9 cellular contexts compared by ENCODE assay signal in the genomic region with DNA sequence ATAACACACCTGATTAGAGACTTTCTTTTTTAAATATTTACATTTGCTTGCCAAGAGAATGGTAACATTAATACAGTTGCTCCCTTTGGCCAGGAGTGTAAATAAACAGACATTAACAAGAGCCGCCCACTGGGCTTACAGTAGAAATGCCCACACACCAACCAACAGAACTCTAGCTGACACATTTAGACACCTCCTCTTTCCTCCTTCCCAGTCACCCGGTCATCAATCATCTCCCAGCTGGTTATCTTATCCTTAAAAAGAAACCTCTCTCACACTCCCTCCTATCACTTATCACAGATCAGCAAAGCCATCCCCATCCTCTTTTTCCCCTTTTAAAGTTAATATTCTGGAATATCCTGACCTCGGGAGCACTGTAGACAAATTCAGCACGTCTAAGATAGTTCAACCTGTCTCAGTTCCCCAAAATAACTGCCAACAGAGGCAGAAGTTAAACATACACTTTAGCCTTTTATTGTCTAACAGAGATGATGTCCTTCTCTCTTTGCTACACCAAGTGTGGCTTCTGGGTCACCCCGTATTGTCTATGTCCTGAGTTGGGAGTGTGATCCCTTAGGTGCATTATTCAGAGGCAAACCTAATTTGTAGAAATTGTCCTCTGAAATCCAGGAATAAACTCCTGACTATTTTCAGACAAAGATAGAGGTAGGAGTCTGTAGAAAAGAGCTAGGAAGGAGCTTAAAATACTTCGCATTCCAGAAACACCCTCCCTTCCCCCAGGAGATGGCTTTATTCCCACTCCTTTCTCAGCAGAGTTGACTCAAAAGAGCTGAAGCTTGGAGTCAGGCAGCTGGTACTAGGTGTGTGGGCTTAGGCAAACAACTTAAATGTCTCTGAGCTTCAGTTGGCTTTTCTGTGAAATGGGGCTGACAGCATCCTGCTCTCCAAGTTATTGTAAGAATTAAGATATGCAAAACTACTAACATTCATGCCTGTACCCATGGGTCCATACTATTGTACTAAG. TPM values are rescaled to one million over a fixed set of nuclear protein-coding genes. Genes with fewer than 3 reads are reported as not detected.
A peak's percentile ranks its signal among the peaks of the same experiment; 100 is the strongest.
DNase-seq lines count a peak whose midpoint lies in the region; ATAC-seq and TF ChIP-seq lines count a peak whose summit lies in the region.
"Had no signal": no experiment of that assay in that cellular context is flagged by ENCODE, and none has a peak within 500 bp of the region (broad histone marks: within the 10 kb centered on the region; RNA-seq: fewer than 3 reads in every experiment).

No MANE protein-coding gene starts in this region.

- peak overlapping the region; percentile 44 for H3K27ac Mint-ChIP-seq in stimulated activated memory B cell treated with anti-CD40 and anti-IgM and Interleukin-4, amounts not matched to agents 10 μg/mL and 1 μg/mL and 100 μg/mL, for 72 hours
- H3K27ac Mint-ChIP-seq: activated B cell treated with CpG ODN at 0.5 μM for 24 hours had no signal

- H3K4me3 ChIP-seq in heart right ventricle (no peak overlapping the region), PC-9 (no peak overlapping the region), aorta (ENCODE audit: low read length in 2 of 2) (no peak overlapping the region)

- intact Hi-C loops in Right ventricle myocardium inferior (cut with DNase I) = no loop called here
- intact Hi-C loops in heart right ventricle (cut with DNase I) = loop anchor here in 3 of 10 donors (5.0 to 10.0 kb wide), 2 partner anchors 46 to 48 kb away; no protein-coding TSS in a partner anchor
- intact Hi-C loops in PC-9 (cut with micrococcal nuclease; ENCODE audit: unreplicated experiment) = loop anchor here (1.0 to 10.0 kb wide), 3 partner anchors 9 to 298 kb away; no protein-coding TSS in a partner anchor
- intact Hi-C loops in aorta (cut with DNase I) = no loop called here

- H3K36me3 ChIP-seq in heart right ventricle (no peaks in the 10 kb centered on the region), PC-9 (ENCODE audit: low read depth) (no peaks in the 10 kb centered on the region), aorta (ENCODE audit: control insufficient read depth in 1 of 2, insufficient read depth in 2 of 2, low read length in 1 of 2) (no peaks in the 10 kb centered on the region)

- POLR2A ChIA-PET in PC-9 (lab: Charles Lee; ENCODE audit: unreplicated experiment) = interaction anchor here (0.5 to 1.1 kb wide), 9 partner anchors 9 to 639 kb away, joined by 3 to 15 read pairs (median 4); a partner anchor contains a TSS

- WGBS in heart right ventricle, 2 donors = 16 to 19% methylated on average over 6 of the region's 6 CpGs
- 29% methylated on average over 6 of the region's 6 CpGs for WGBS in aorta, 2 donors

- DNase-seq in Right ventricle myocardium inferior (ENCODE audit: missing footprints) (no peak), heart right ventricle (no peak), PC-9 (peak; percentile 63 to 78), fibroblast of the conjunctiva (ENCODE audit: low read depth) (peak; percentile 17), aorta (no peak), activated gamma-delta T cell treated with Interleukin-2 at 50 U/mL for 16 hours (no peak)
- DNase-seq: activated B cell treated with CpG ODN at 0.5 μM for 24 hours had no signal

- H3K27ac ChIP-seq in heart right ventricle = no peak overlapping the region
- 0 out of 2 replicates have a peak overlapping the region, but pooled peaks have one; percentile 41 for H3K27ac ChIP-seq in PC-9
- no peak overlapping the region for H3K27ac ChIP-seq in aorta (ENCODE audit: low read depth in 1 of 2, low read length in 2 of 2)

- H3K9me2 ChIP-seq in PC-9 (ENCODE audit: insufficient read depth) = no peaks in the 10 kb centered on the region

- peaks cover 0 to 46% (median 8%) of the 10 kb centered on the region in 9 donors for H3K4me1 ChIP-seq in heart right ventricle
- H3K4me1 ChIP-seq in PC-9 (replicated peaks; ENCODE audit: insufficient read depth) = peaks cover 22% of the 10 kb centered on the region
- peaks cover 0 to 6% of the 10 kb centered on the region in 2 donors for H3K4me1 ChIP-seq in aorta (ENCODE audit: control insufficient read depth in 1 of 2, insufficient read depth in 2 of 2, low read length in 2 of 2)

- no peaks in the 10 kb centered on the region for H3K27me3 Mint-ChIP-seq in stimulated activated memory B cell treated with anti-CD40 and anti-IgM and Interleukin-4, amounts not matched to agents 10 μg/mL and 1 μg/mL and 100 μg/mL, for 72 hours

- ATAC-seq in Right ventricle myocardium inferior = peak; percentile 20
- ATAC-seq in heart right ventricle = no peak
- ATAC-seq in stimulated activated memory B cell treated with anti-CD40 and anti-IgM and Interleukin-4, amounts not matched to agents 10 μg/mL and 1 μg/mL and 100 μg/mL, for 72 hours = peak; percentile 70
- ATAC-seq in GM18498 (IDR thresholded peaks at IDR 0.05; ENCODE audit: unreplicated experiment) = no peak
- no peak for ATAC-seq in aorta (ENCODE audit: low FRiP score)

- no peaks in the 10 kb centered on the region for H4K20me1 ChIP-seq in PC-9 (ENCODE audit: insufficient read depth)

- H3K4me3 Mint-ChIP-seq in stimulated activated memory B cell treated with anti-CD40 and anti-IgM and Interleukin-4, amounts not matched to agents 10 μg/mL and 1 μg/mL and 100 μg/mL, for 72 hours = peak overlapping the region; percentile 49
- H3K4me3 Mint-ChIP-seq: activated B cell treated with CpG ODN at 0.5 μM for 24 hours had no signal

- H3K27me3 ChIP-seq in heart right ventricle = peaks cover 0 to 40% (median 7%) of the 10 kb centered on the region in 7 donors
- peaks cover 6% of the 10 kb centered on the region; the same call in 1 of the 2 replicates for H3K27me3 ChIP-seq in PC-9 (ENCODE audit: insufficient read depth, low read depth)
- no peaks in the 10 kb centered on the region for H3K27me3 ChIP-seq in aorta (ENCODE audit: control insufficient read depth in 1 of 2, insufficient read depth in 2 of 2, low read length in 1 of 2)

- H3K36me3 Mint-ChIP-seq in stimulated activated memory B cell treated with anti-CD40 and anti-IgM and Interleukin-4, amounts not matched to agents 10 μg/mL and 1 μg/mL and 100 μg/mL, for 72 hours = no peaks in the 10 kb centered on the region

- H3K4me2 ChIP-seq in PC-9 = peak overlapping the region; percentile 34

- BruUV-seq in PC-9 (replicated peaks; lab: Mats Ljungman, UMichigan) = no TSS peak

- no peaks in the 10 kb centered on the region for H3K79me2 ChIP-seq in PC-9 (ENCODE audit: low read depth)

- H2AFZ ChIP-seq in PC-9 = no peak overlapping the region

- H3K9me3 Mint-ChIP-seq in stimulated activated memory B cell treated with anti-CD40 and anti-IgM and Interleukin-4, amounts not matched to agents 10 μg/mL and 1 μg/mL and 100 μg/mL, for 72 hours = no peaks in the 10 kb centered on the region
- H3K9me3 Mint-ChIP-seq: activated B cell treated with CpG ODN at 0.5 μM for 24 hours had no signal

- peaks cover 15% of the 10 kb centered on the region for H3K4me1 Mint-ChIP-seq in stimulated activated memory B cell treated with anti-CD40 and anti-IgM and Interleukin-4, amounts not matched to agents 10 μg/mL and 1 μg/mL and 100 μg/mL, for 72 hours

- CTCF ChIA-PET in PC-9 (lab: Charles Lee) = interaction anchor here (0.6 to 1.1 kb wide), 4 partner anchors 9 to 93 kb away, joined by 3 to 12 read pairs (median 4); a partner anchor contains a TSS

- TF ChIP-seq CTCF in heart right ventricle (IDR thresholded peaks at IDR 0.05) (no peak), PC-9 (conservative IDR thresholded peaks at IDR 0.05) (no peak)

- no peaks in the 10 kb centered on the region for H3K9me3 ChIP-seq in heart right ventricle
- no peaks in the 10 kb centered on the region for H3K9me3 ChIP-seq in PC-9 (ENCODE audit: insufficient read depth, low read depth)
- H3K9me3 ChIP-seq in aorta (ENCODE audit: control insufficient read depth, low read length) = no peaks in the 10 kb centered on the region

- peaks cover 14% of the 10 kb centered on the region for H3F3A ChIP-seq in PC-9 (ENCODE audit: insufficient read depth, low read depth)

RNA-seq across cellular contexts. Expression of a gene that starts 8.8 kb away (rescaled TPM):
- total RNA-seq in Right ventricle myocardium inferior (1.1 TPM), heart right ventricle (1 to 10 TPM in 2 of 10 donors, under 1 TPM in 8; 0.30 to 2.5 (median 0.76) TPM), PC-9 (2021) (3.8 and 6.2 TPM in 2 replicates), aorta (1 to 10 TPM in 1 of 2 donors, under 1 TPM in 1; 0.45 to 1.2 TPM)
- polyA plus RNA-seq in heart right ventricle (under 1 TPM; 0.07 to 0.13 TPM), aorta (under 1 TPM in 1 of 2 donors, not detected in 1; 0.50 TPM)

RNA-seq across cellular contexts. Expression of a gene that starts 9.6 kb away (rescaled TPM):
- total RNA-seq in Right ventricle myocardium inferior (18.0 TPM), heart right ventricle (10 to 100 TPM; 12.3 to 21.8 (median 16.8) TPM), PC-9 (2021) (36.5 and 38.5 TPM in 2 replicates), aorta (10 to 100 TPM; 15.3 to 17.3 TPM)
- polyA plus RNA-seq in heart right ventricle (10 to 100 TPM; 11.4 to 23.6 TPM), aorta (10 to 100 TPM in 1 of 2 donors, 1 to 10 TPM in 1; 9.4 to 12.3 TPM)

Comparison
In these comparisons a context has a peak if more than half of its experiments do, and no peak if none do; other contexts are left out.
1. ATAC-seq: peak in Right ventricle myocardium inferior (single experiment) and stimulated activated memory B cell treated with anti-CD40 and anti-IgM and Interleukin-4, amounts not matched to agents 10 μg/mL and 1 μg/mL and 100 μg/mL, for 72 hours (single experiment); none in heart right ventricle (0 of 8), GM18498 (single experiment) and aorta (single experiment).
2. DNase-seq: peak in PC-9 (2 of 2) and fibroblast of the conjunctiva (single experiment); none in Right ventricle myocardium inferior (single experiment), heart right ventricle (0 of 2), aorta (0 of 2) and activated gamma-delta T cell treated with Interleukin-2 at 50 U/mL for 16 hours (single experiment).